Comparison of ENCODE assay signal across 20 cellular contexts in the genomic region with DNA sequence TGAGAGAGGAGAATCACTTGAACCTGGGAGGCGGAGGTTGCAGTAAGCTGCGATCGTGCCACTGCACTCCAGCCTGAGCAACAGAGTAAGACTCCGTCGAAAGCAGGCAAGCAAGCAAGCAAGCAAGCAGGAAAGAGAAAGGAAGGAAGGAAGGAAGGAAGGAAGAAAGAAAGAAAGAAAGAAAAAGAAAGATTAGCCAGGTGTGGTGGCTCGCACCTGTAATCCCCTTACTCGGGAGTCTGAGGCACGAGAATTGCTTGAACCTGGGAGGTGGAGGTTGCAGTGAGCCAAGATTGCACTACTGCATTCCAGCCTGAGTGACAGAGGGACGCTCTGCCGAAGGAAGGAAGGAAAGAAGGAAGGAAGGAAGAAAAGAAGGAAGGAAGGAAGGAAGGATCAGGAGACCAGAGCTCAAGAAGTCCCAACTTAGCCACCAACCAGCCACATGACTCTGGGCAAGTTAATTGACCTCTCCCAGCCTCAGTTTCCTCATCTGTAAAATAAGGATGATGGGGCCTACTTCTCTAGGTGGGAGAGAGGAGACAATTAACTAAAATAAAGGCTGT. TPM values are rescaled to one million over a fixed set of nuclear protein-coding genes. Genes with fewer than 3 reads are reported as not detected.
"Had no signal": no experiment of that assay in that cellular context is flagged by ENCODE, and none has a peak within 500 bp of the region (broad histone marks: within the 10 kb centered on the region; RNA-seq: fewer than 3 reads in every experiment).

No MANE protein-coding gene starts in this region.

- H3K4me2 ChIP-seq: hepatocyte had no signal

- H2AFZ ChIP-seq: hepatocyte had no signal

- H3K36me3 ChIP-seq: ascending aorta, lower lobe of right lung, prostate gland, right atrium auricular region, suprapubic skin, transverse colon, uterus had no signal

- ATAC-seq: lower lobe of right lung; stimulated activated naive CD8-positive, alpha-beta T cell treated with anti-CD3 and anti-CD28 coated beads, Interleukin-15, amount 100 ng/mL, for 72 hours had no signal

- H3K4me3 ChIP-seq: ascending aorta, hepatocyte, lower lobe of right lung, prostate gland, right atrium auricular region, suprapubic skin, transverse colon, uterus had no signal

- H3K27me3 ChIP-seq: ascending aorta, right atrium auricular region, uterus had no signal

- H3K27ac ChIP-seq: ascending aorta, hepatocyte, lower lobe of right lung, prostate gland, right atrium auricular region, suprapubic skin, transverse colon, uterus had no signal

- H3K9me3 ChIP-seq: ascending aorta, lower lobe of right lung, prostate gland, right atrium auricular region, suprapubic skin, transverse colon, uterus had no signal

- DNase-seq: activated CD4-positive, alpha-beta T cell treated with anti-CD3 and anti-CD28 coated beads for 48 hours; activated CD4-positive, CD25-positive, alpha-beta regulatory T cell; activated CD8-positive, alpha-beta memory T cell treated with anti-CD3 and anti-CD28 coated beads, Interleukin-2, amount 50 U/mL, for 4 hours; activated effector memory CD4-positive, alpha-beta T cell treated with anti-CD3 and anti-CD28 coated beads, Interleukin-2, amount 50 U/mL, for 16 hours; activated naive CD4-positive, alpha-beta T cell treated with anti-CD3 and anti-CD28 coated beads, Interleukin-2, amount 50 U/mL, for 16 hours; activated T-cell treated with anti-CD3 and anti-CD28 coated beads, Interleukin-2, amount 50 U/mL, for 48 hours; effector memory CD4-positive, alpha-beta T cell; lower lobe of right lung; midbrain; stimulated activated CD4-positive, alpha-beta T cell treated with anti-CD3 and anti-CD28 coated beads, Interleukin-2, amount 100 ng/mL, for 48 hours; stimulated activated naive CD8-positive, alpha-beta T cell treated with anti-CD3 and anti-CD28 coated beads, Interleukin-15, amount 100 ng/mL, for 72 hours; transverse colon; uterus had no signal

- H3K79me2 ChIP-seq: hepatocyte had no signal

RNA-seq across cellular contexts. Expression of gene GFAP, which starts 6.5 kb away (rescaled TPM):
- total RNA-seq: glomerular endothelial cell, lower lobe of right lung had no signal
- polyA plus RNA-seq: hepatocyte, neural cell had no signal

RNA-seq across cellular contexts. Expression of gene KIF18B, which starts 38.7 kb away (rescaled TPM):
- total RNA-seq: ascending aorta had no signal

RNA-seq across cellular contexts. Expression of gene C1QL1, which starts 59.3 kb away (rescaled TPM):
- total RNA-seq: ascending aorta, lower lobe of right lung, suprapubic skin had no signal
